Comparison of ENCODE assay signal across 1 cellular context in the genomic region with DNA sequence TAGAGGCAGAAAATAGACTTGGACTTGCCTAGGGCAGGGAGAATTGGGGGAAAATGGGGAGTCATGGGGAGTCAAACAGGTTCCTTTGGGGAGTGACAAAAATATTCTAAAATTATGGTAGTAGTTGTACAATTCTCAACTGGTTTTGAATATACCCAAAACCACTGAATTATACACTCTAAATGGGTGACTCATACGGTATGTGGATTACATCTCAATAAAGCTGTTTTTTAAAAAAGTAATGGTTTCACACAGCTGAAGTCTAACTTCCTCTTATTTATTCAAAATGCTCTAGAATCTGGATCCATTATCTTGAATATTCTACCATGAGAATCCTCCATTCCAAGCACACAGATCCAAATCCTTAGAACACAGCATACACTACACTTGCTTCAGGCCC.
TF ChIP-seq lines count a peak whose summit lies in the region.

No MANE protein-coding gene starts in this region.

TF ChIP-seq in WTC11, 78 proteins besides CTCF, POLR2A, EP300 and RAD21 (continued from another document):
- TF ChIP-seq, protein P1, sequence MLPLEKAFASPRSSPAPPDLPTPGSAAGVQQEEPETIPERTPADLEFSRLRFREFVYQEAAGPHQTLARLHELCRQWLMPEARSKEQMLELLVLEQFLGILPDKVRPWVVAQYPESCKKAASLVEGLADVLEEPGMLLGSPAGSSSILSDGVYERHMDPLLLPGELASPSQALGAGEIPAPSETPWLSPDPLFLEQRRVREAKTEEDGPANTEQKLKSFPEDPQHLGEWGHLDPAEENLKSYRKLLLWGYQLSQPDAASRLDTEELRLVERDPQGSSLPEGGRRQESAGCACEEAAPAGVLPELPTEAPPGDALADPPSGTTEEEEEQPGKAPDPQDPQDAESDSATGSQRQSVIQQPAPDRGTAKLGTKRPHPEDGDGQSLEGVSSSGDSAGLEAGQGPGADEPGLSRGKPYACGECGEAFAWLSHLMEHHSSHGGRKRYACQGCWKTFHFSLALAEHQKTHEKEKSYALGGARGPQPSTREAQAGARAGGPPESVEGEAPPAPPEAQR (CRISPR knock-in tag; IDR thresholded peaks at IDR 0.05) = no peak
- TF ChIP-seq FOXJ3 (CRISPR knock-in tag; IDR thresholded peaks at IDR 0.05; ENCODE audit: borderline replicate concordance) = no peak
- no peak for TF ChIP-seq TEAD4 (CRISPR knock-in tag; IDR thresholded peaks at IDR 0.05)
- TF ChIP-seq ZNF138 (CRISPR knock-in tag; conservative IDR thresholded peaks at IDR 0.05) = no peak
- no peak for TF ChIP-seq NR1H2 (CRISPR knock-in tag; IDR thresholded peaks at IDR 0.05)
- TF ChIP-seq JAZF1 (CRISPR knock-in tag; IDR thresholded peaks at IDR 0.05) = no peak
- no peak for TF ChIP-seq HMGA2 (CRISPR knock-in tag; IDR thresholded peaks at IDR 0.05)
